ENCODE assay signal across 21 cellular contexts in the genomic region with DNA sequence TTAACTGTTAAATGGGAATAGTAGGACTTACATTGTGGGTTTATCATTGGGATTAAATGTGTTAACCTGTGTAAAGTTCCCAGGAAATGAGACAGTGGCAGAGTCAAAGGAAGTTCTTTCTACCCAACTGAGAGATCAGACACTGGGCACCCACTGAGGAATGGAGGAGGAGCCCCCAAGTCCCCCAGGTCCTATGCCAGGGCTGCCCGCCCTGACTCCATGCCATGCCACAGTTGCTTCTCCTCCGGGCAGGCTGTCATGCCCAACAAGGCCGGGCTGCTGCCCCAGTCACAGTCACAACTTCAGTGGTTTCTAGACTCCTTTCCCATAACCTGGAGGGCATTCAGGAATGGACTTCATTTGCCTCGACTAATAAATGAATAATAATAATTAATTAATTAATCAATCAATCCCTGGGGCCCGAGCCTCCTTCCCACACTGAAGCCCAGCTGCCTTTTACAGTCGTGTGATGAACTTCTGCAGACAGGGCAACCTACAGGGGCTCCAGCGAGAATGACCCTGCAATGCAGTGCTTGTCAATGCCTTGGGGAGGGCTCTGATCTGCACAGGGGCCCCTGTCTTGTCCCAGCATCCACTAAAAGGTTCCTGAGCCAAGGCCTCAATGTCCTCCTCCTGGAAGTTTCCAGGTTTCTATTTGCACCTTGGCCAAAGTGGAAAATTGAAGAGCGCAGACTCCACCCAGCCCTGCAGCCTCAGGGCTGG. TPM values are rescaled to one million over a fixed set of nuclear protein-coding genes. Genes with fewer than 3 reads are reported as not detected.
DNase-seq lines count a peak whose midpoint lies in the region; ATAC-seq and TF ChIP-seq lines count a peak whose summit lies in the region.
"Had no signal": no experiment of that assay in that cellular context is flagged by ENCODE, and none has a peak within 500 bp of the region (broad histone marks: within the 10 kb centered on the region; RNA-seq: fewer than 3 reads in every experiment).

No MANE protein-coding gene starts in this region.

- peaks cover 0 to 3% (median 0%) of the 10 kb centered on the region in 7 donors for H3K9me3 Mint-ChIP-seq in CD14-positive monocyte
- H3K9me3 Mint-ChIP-seq in osteocyte (ENCODE audit: unreplicated experiment), result no peaks in the 10 kb centered on the region

- intact Hi-C loops in CD14-positive monocyte (cut with micrococcal nuclease), result loop anchor here in 1 of 2 donors (10.0 kb wide), 1 partner anchor 49 kb away; no protein-coding TSS in a partner anchor

- peak overlapping the region; percentile 76; the same call in 1 of the 2 replicates for H3K27ac ChIP-seq in OCI-LY3 (ENCODE audit: low read length)
- H3K27ac ChIP-seq: HL-60, SK-N-MC had no signal

- H3K9me3 ChIP-seq in OCI-LY3 (ENCODE audit: insufficient read depth, low read length), result no peaks in the 10 kb centered on the region

- peaks cover 18% of the 10 kb centered on the region for H3K4me1 ChIP-seq in OCI-LY3 (ENCODE audit: low read length)

- H3K27me3 Mint-ChIP-seq in CD14-positive monocyte (ENCODE audit: low read depth in 3 of 3), result peaks cover 0 to 12% (median 4%) of the 10 kb centered on the region in 3 donors
- no peaks in the 10 kb centered on the region for H3K27me3 Mint-ChIP-seq in osteocyte (ENCODE audit: unreplicated experiment)

- H3K79me2 ChIP-seq in OCI-LY3 (ENCODE audit: low read length), result no peaks in the 10 kb centered on the region

- peaks cover 55% of the 10 kb centered on the region for H3K27me3 ChIP-seq in OCI-LY3 (ENCODE audit: low read depth, low read length)

- H3K4me1 Mint-ChIP-seq in CD14-positive monocyte (peaks cover 34% of the 10 kb centered on the region), osteocyte (ENCODE audit: unreplicated experiment) (peaks cover 18% of the 10 kb centered on the region)

- ATAC-seq in left lobe of liver, result no peak
- no peak for ATAC-seq in HG02970 (IDR thresholded peaks at IDR 0.05; ENCODE audit: low FRiP score, unreplicated experiment)

- H4K20me1 ChIP-seq in OCI-LY3 (ENCODE audit: insufficient read depth, low read length), result no peaks in the 10 kb centered on the region

- peak overlapping the region in 4 of 7 donors; percentile 92 to 97 (median 94) for H3K27ac Mint-ChIP-seq in CD14-positive monocyte
- no peak overlapping the region for H3K27ac Mint-ChIP-seq in osteocyte (ENCODE audit: unreplicated experiment)

- H3K4me2 ChIP-seq in OCI-LY3 (ENCODE audit: low read length), result peak overlapping the region; percentile 93

- TF ChIP-seq CTCF in CD14-positive monocyte (IDR thresholded peaks at IDR 0.05) (no peak), OCI-LY3 (IDR thresholded peaks at IDR 0.05; ENCODE audit: low read depth, low read length) (no peak), osteocyte (IDR thresholded peaks at IDR 0.05) (no peak)

- H2AFZ ChIP-seq in OCI-LY3 (ENCODE audit: low read depth, low read length), result no peak overlapping the region

- H3K36me3 ChIP-seq in OCI-LY3 (replicated peaks; ENCODE audit: low read depth, low read length), result no peaks in the 10 kb centered on the region

- DNase-seq in CD14-positive monocyte (ENCODE audit: low spot score), result no peak
- DNase-seq in left lobe of liver (ENCODE audit: low spot score), result peak; percentile 28
- DNase-seq in osteocyte (ENCODE audit: extremely low spot score, unreplicated experiment), result peak; percentile 63
- DNase-seq in NCI-H748 treated with DMSO at 0.1 percent for 48 hours (lab: John Stamatoyannopoulos, UW), result no peak
- DNase-seq in stimulated activated naive CD4-positive, alpha-beta T cell (lab: John Stamatoyannopoulos, UW), result no peak
- DNase-seq: ACHN, C1 segment of cervical spinal cord, DMS79, IMR-90, NCI-H1417 treated with DMSO at 0.1 percent for 48 hours, NCI-H1930, NCI-H526 treated with DMSO at 0.1 percent for 48 hours, Right ventricle myocardium superior had no signal

- H3K36me3 Mint-ChIP-seq in CD14-positive monocyte (peaks cover 0 to 3% of the 10 kb centered on the region in 2 donors), osteocyte (ENCODE audit: unreplicated experiment) (no peaks in the 10 kb centered on the region)

- H3K4me3 ChIP-seq in OCI-LY3 (ENCODE audit: low read length), result peak overlapping the region; percentile 72
- H3K4me3 ChIP-seq: SK-N-MC had no signal

- H3K9ac ChIP-seq in OCI-LY3 (ENCODE audit: low read length), result no peak overlapping the region

- H3K4me3 Mint-ChIP-seq in CD14-positive monocyte (peak overlapping the region in 1 of 2 donors; percentile 73), osteocyte (ENCODE audit: unreplicated experiment) (no peak overlapping the region)

RNA-seq across cellular contexts. Expression of a gene that starts 32.4 kb away (rescaled TPM):
- not detected for polyA plus RNA-seq in CD14-positive monocyte
- not detected for total RNA-seq in left lobe of liver
- total RNA-seq in osteocyte, result not detected in 2 replicates
- total RNA-seq: H4, HT1080, IMR-90, M059J, OCI-LY7, Right ventricle myocardium superior had no signal
- polyA plus RNA-seq: IMR-90 had no signal

Comparison
In these comparisons a context has a peak if more than half of its experiments do, and no peak if none do; other contexts are left out.
1. DNase-seq: peak in left lobe of liver (single experiment) and osteocyte (single experiment); none in CD14-positive monocyte (single experiment), NCI-H748 treated with DMSO at 0.1 percent for 48 hours (single experiment) and stimulated activated naive CD4-positive, alpha-beta T cell (0 of 6).